In the genomic region with DNA sequence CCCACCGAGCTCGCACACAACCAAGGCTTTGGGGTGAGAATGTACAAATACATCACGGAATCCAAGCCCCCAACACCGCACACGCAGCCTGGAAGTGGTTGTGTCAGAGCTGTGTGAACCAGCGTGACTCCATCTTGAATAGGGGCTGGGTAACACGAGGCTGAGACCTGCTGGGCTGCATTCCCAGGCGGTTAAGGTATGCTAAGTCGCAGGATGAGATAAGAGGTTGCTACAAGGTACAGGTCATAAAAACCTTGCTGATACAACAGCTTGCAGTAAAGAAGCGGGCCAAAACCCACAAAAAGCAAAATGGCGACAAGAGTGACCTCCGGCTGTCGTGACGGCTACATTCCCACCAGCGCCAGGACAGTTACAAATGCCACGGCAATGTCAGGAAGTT, we compare ENCODE assay signal across 24 cellular contexts.
"Had no signal": no experiment of that assay in that cellular context is flagged by ENCODE, and none has a peak within 500 bp of the region (broad histone marks: within the 10 kb centered on the region; RNA-seq: fewer than 3 reads in every experiment).

No MANE protein-coding gene starts in this region.

- ATAC-seq: heart right ventricle; left colon; naive thymus-derived CD8-positive, alpha-beta T cell; right lobe of liver had no signal

- H3K27ac Mint-ChIP-seq: nephron progenitor cell had no signal

- H3K27me3 Mint-ChIP-seq: naive thymus-derived CD8-positive, alpha-beta T cell had no signal

- DNase-seq: cerebellar nuclear complex; dorsolateral prefrontal cortex; effector CD4-positive, alpha-beta T cell; foreskin melanocyte; glutamatergic neuron; heart right ventricle; hippocampal formation; kidney glomerular epithelial cell; left colon; left ventricle myocardium inferior; mammary epithelial cell; naive thymus-derived CD8-positive, alpha-beta T cell; nephron progenitor cell; nucleus accumbens; right lobe of liver; small intestine; stimulated activated CD4-positive, alpha-beta T cell treated with anti-CD3 and anti-CD28 coated beads, Interleukin-12 subunit alpha, Interleukin-12 subunit beta, amount 100 ng/mL, for 4 hours; stimulated activated CD4-positive, alpha-beta T cell treated with anti-CD3 and anti-CD28 coated beads, Interleukin-1b, Interleukin-23, amount 100 ng/mL, for 48 hours; stimulated activated CD4-positive, alpha-beta T cell treated with anti-CD3 and anti-CD28 coated beads, Interleukin-4, amount 100 ng/mL, for 1 hour; stimulated activated CD8-positive, alpha-beta memory T cell treated with anti-CD3 and anti-CD28 coated beads, Interleukin-4, amount 100 ng/mL, for 48 hours; stimulated activated naive CD4-positive, alpha-beta T cell; substantia nigra; testis; tibial artery had no signal

- H3K4me3 Mint-ChIP-seq: nephron progenitor cell had no signal
